ENCODE assay signal across 9 cellular contexts in the genomic region with DNA sequence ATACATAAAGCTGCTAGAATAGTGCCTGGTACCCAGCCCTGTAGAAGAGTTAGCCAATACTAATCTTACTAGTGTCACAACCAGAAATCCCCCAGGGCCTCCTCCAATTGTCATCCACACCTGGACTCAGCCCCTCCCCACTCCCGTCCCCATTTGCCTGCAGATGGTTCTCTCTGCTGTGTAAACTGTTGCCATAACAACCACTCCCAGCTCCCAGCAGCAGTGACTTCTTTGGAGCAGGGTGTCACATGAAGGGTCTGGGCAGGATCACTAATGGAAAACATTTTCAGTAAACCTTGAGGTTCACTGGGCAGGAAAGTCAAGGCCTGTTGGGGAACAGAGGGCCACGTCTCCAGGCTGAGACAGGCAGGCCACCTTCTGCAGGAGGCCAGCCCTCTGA.
DNase-seq lines count a peak whose midpoint lies in the region; ATAC-seq and TF ChIP-seq lines count a peak whose summit lies in the region.
"Had no signal": no experiment of that assay in that cellular context is flagged by ENCODE, and none has a peak within 500 bp of the region (broad histone marks: within the 10 kb centered on the region; RNA-seq: fewer than 3 reads in every experiment).

No MANE protein-coding gene starts in this region.

- peaks cover 3% of the 10 kb centered on the region for H3K27me3 Mint-ChIP-seq in brain
- peaks cover 16% of the 10 kb centered on the region for H3K27me3 Mint-ChIP-seq in nephron progenitor cell (ENCODE audit: low read depth, poor library complexity)

- POLR2A ChIA-PET in GM10248 (lab: Yijun Ruan, JAX) = no interaction called here

- ATAC-seq in HG03469 (IDR thresholded peaks at IDR 0.05; ENCODE audit: unreplicated experiment) = no peak
- ATAC-seq in stimulated activated naive CD8-positive, alpha-beta T cell treated with anti-CD3 and anti-CD28 coated beads, Interleukin-15, Interleukin-2, amounts not matched to agents 100 U/mL and 50 U/mL, for 24 hours = no peak

- DNase-seq in DMS 273 treated with DMSO at 0.1 percent for 48 hours (lab: John Stamatoyannopoulos, UW) (peak; percentile 80), NCI-H2081 treated with DMSO at 0.1 percent for 48 hours (lab: John Stamatoyannopoulos, UW) (peak; percentile 90), nephron progenitor cell (peak; percentile 45), NCI-H1048 (lab: John Stamatoyannopoulos, UW) (no peak), GM10248 (ENCODE audit: extremely low spot score) (no peak)
- no peak for DNase-seq in stimulated activated naive CD8-positive, alpha-beta T cell treated with anti-CD3 and anti-CD28 coated beads, Interleukin-15, Interleukin-2, amounts not matched to agents 100 U/mL and 50 U/mL, for 24 hours

- H3K4me1 Mint-ChIP-seq in brain = peaks cover 64% of the 10 kb centered on the region
- H3K4me1 Mint-ChIP-seq in nephron progenitor cell = peaks cover 21% of the 10 kb centered on the region

- H3K27ac Mint-ChIP-seq in brain (peak overlapping the region; percentile 78 to 95 (median 81)), nephron progenitor cell (peak overlapping the region; percentile 8)
- H3K27ac Mint-ChIP-seq: T-helper 1 cell treated with Interleukin-12 subunit alpha and Interleukin-12 subunit beta and Interleukin-4 antibody, amounts not matched to agents 30 μg/mL and 1 μg/mL, for 36 hours had no signal

- H3K36me3 Mint-ChIP-seq in brain (peaks cover 32% of the 10 kb centered on the region), nephron progenitor cell (ENCODE audit: low read depth) (no peaks in the 10 kb centered on the region)

- H3K9me3 Mint-ChIP-seq in brain = peaks cover 0 to 19% (median 12%) of the 10 kb centered on the region in 5 experiments
- H3K9me3 Mint-ChIP-seq in nephron progenitor cell = peaks cover 17% of the 10 kb centered on the region

- peak overlapping the region in 4 of 5 experiments; percentile 13 to 58 (median 50) for H3K4me3 Mint-ChIP-seq in brain
- H3K4me3 Mint-ChIP-seq in nephron progenitor cell = no peak overlapping the region
- H3K4me3 Mint-ChIP-seq: T-helper 1 cell treated with Interleukin-12 subunit alpha and Interleukin-12 subunit beta and Interleukin-4 antibody, amounts not matched to agents 30 μg/mL and 1 μg/mL, for 36 hours had no signal

- TF ChIP-seq CTCF in brain (conservative IDR thresholded peaks at IDR 0.05) (no peak), nephron progenitor cell (IDR thresholded peaks at IDR 0.05) (no peak), GM10248 (IDR thresholded peaks at IDR 0.05; ENCODE audit: control extremely low read depth, extremely low read depth, low read depth, missing control alignments) (no peak)

- CTCF ChIA-PET in GM10248 (lab: Yijun Ruan, JAX) = interaction anchor here (0.8 to 8.6 kb wide), 19 partner anchors 9 to 314 kb away, joined by 3 to 116 read pairs (median 4); no protein-coding TSS in a partner anchor

Comparison
In these comparisons a context has a peak if more than half of its experiments do, and no peak if none do; other contexts are left out.
1. DNase-seq: peak in DMS 273 treated with DMSO at 0.1 percent for 48 hours (single experiment), NCI-H2081 treated with DMSO at 0.1 percent for 48 hours (single experiment) and nephron progenitor cell (single experiment); none in stimulated activated naive CD8-positive, alpha-beta T cell treated with anti-CD3 and anti-CD28 coated beads, Interleukin-15, Interleukin-2, amounts not matched to agents 100 U/mL and 50 U/mL, for 24 hours (single experiment), NCI-H1048 (single experiment) and GM10248 (single experiment).